In the genomic region with DNA sequence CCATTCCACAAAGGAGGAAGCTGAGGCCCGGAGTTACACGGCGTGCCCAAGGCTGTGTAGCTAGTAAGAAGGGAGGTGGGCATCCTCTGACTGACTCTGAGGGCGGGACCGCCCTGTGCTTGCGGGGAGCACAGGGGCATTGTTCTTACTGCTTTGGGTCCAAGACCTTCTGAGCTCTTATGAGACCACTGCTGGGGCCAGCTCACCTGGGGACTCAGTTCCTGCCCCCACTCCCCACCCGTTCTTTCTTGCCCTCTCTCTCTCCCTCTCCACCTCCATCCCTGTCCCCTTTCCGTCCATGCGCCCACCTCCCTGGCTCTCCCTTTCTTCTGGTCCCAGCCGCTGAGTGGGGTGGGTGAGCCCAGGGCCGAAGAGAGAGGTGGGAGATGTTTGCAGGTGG, we compare ENCODE assay signal across 17 cellular contexts. TPM values are rescaled to one million over a fixed set of nuclear protein-coding genes. Genes with fewer than 3 reads are reported as not detected.
DNase-seq lines count a peak whose midpoint lies in the region; ATAC-seq and TF ChIP-seq lines count a peak whose summit lies in the region.
"Had no signal": no experiment of that assay in that cellular context is flagged by ENCODE, and none has a peak within 500 bp of the region (broad histone marks: within the 10 kb centered on the region; RNA-seq: fewer than 3 reads in every experiment).

No MANE protein-coding gene starts in this region.

- H3K4me1 ChIP-seq in naive thymus-derived CD4-positive, alpha-beta T cell (ENCODE audit: control insufficient read depth in 2 of 2, insufficient read depth in 2 of 2, low read length in 2 of 2): peaks cover 63 to 87% of the 10 kb centered on the region in 2 donors
- peaks cover 31 to 35% of the 10 kb centered on the region in 2 donors for H3K4me1 ChIP-seq in uterus

- CTCF ChIA-PET in naive thymus-derived CD4-positive, alpha-beta T cell (lab: Charles Lee): no interaction called here

- H3K36me3 ChIP-seq in naive thymus-derived CD4-positive, alpha-beta T cell (ENCODE audit: control insufficient read depth in 2 of 3, insufficient read depth in 3 of 3, low read length in 3 of 3): no peaks in the 10 kb centered on the region
- H3K36me3 ChIP-seq in uterus: no peaks in the 10 kb centered on the region

- intact Hi-C loops in naive thymus-derived CD4-positive, alpha-beta T cell (cut with micrococcal nuclease): loop anchor here in 1 of 2 donors (2.0 to 5.0 kb wide), 2 partner anchors 15 to 223 kb away; no protein-coding TSS in a partner anchor
- intact Hi-C loops in uterus (cut with DNase I; ENCODE audit: low total_unique reads) (no loop called here), left ventricle myocardium superior (cut with micrococcal nuclease) (no loop called here)

- H3K9me3 ChIP-seq in naive thymus-derived CD4-positive, alpha-beta T cell (ENCODE audit: control insufficient read depth in 2 of 3, low read length in 3 of 3): no peaks in the 10 kb centered on the region
- no peaks in the 10 kb centered on the region for H3K9me3 ChIP-seq in uterus

- H3K4me3 ChIP-seq in naive thymus-derived CD4-positive, alpha-beta T cell (ENCODE audit: low read length): no peak overlapping the region
- no peak overlapping the region for H3K4me3 ChIP-seq in uterus

- peak overlapping the region; percentile 71 for H3K27ac Mint-ChIP-seq in stimulated activated naive CD8-positive, alpha-beta T cell treated with anti-CD3 and anti-CD28 coated beads, Interleukin-15, Interleukin-2, amounts not matched to agents 100 ng/mL and 50 ng/mL, for 24 hours
- H3K27ac Mint-ChIP-seq in activated naive CD4-positive, alpha-beta T cell treated with anti-CD3 and anti-CD28 coated beads, Interleukin-2, amount 50 U/mL, for 24 hours: peak overlapping the region; percentile 62
- peak overlapping the region in 6 of 9 donors; percentile 72 to 100 (median 80) for H3K27ac Mint-ChIP-seq in naive thymus-derived CD4-positive, alpha-beta T cell

- ATAC-seq in stimulated activated naive CD8-positive, alpha-beta T cell treated with anti-CD3 and anti-CD28 coated beads, Interleukin-15, Interleukin-2, amounts not matched to agents 100 U/mL and 50 U/mL, for 24 hours: no peak
- ATAC-seq in naive thymus-derived CD4-positive, alpha-beta T cell: no peak
- ATAC-seq in GM18858 (IDR thresholded peaks at IDR 0.05; ENCODE audit: unreplicated experiment) (no peak), left ventricle myocardium superior (no peak), HG03442 (IDR thresholded peaks at IDR 0.05; ENCODE audit: unreplicated experiment) (no peak)

- no peaks in the 10 kb centered on the region for H3K27me3 Mint-ChIP-seq in stimulated activated naive CD8-positive, alpha-beta T cell treated with anti-CD3 and anti-CD28 coated beads, Interleukin-15, Interleukin-2, amounts not matched to agents 100 ng/mL and 50 ng/mL, for 24 hours
- H3K27me3 Mint-ChIP-seq in activated naive CD4-positive, alpha-beta T cell treated with anti-CD3 and anti-CD28 coated beads, Interleukin-2, amount 50 U/mL, for 24 hours: no peaks in the 10 kb centered on the region
- no peaks in the 10 kb centered on the region for H3K27me3 Mint-ChIP-seq in naive thymus-derived CD4-positive, alpha-beta T cell

- POLR2A ChIA-PET in naive thymus-derived CD4-positive, alpha-beta T cell (lab: Charles Lee): interaction anchor here (1.3 to 45.4 kb wide), 3 partner anchors 12 to 70 kb away, joined by 5 to 2132 read pairs (median 1524); partner anchors contain the start of gene CCR7

- no peak for TF ChIP-seq POLR2A in uterus (IDR thresholded peaks at IDR 0.05)

- TF ChIP-seq CTCF in uterus (IDR thresholded peaks at IDR 0.05): no peak

- no peaks in the 10 kb centered on the region for H3K9me3 Mint-ChIP-seq in stimulated activated naive CD8-positive, alpha-beta T cell treated with anti-CD3 and anti-CD28 coated beads, Interleukin-15, Interleukin-2, amounts not matched to agents 100 ng/mL and 50 ng/mL, for 24 hours
- no peaks in the 10 kb centered on the region for H3K9me3 Mint-ChIP-seq in activated naive CD4-positive, alpha-beta T cell treated with anti-CD3 and anti-CD28 coated beads, Interleukin-2, amount 50 U/mL, for 24 hours
- peaks cover 0 to 4% (median 0%) of the 10 kb centered on the region in 11 donors for H3K9me3 Mint-ChIP-seq in naive thymus-derived CD4-positive, alpha-beta T cell

- no peak for DNase-seq in stimulated activated naive CD8-positive, alpha-beta T cell treated with anti-CD3 and anti-CD28 coated beads, Interleukin-15, Interleukin-2, amounts not matched to agents 100 U/mL and 50 U/mL, for 24 hours
- DNase-seq in naive thymus-derived CD4-positive, alpha-beta T cell: peak in 1 of 9 donors; percentile 19
- peak; percentile 12 to 16 for DNase-seq in uterus
- DNase-seq in left ventricle myocardium superior: no peak
- DNase-seq: activated gamma-delta T cell treated with Interleukin-2 at 50 U/mL for 16 hours; caudate nucleus; foreskin fibroblast; mammary epithelial cell; NCI-H82; nucleus accumbens; stimulated activated naive CD4-positive, alpha-beta T cell treated with Interleukin-2 at 50 U/mL for 16 hours had no signal

- no peak overlapping the region for H3K27ac ChIP-seq in naive thymus-derived CD4-positive, alpha-beta T cell (ENCODE audit: low read depth, low read length)
- no peak overlapping the region for H3K27ac ChIP-seq in uterus

- no peak overlapping the region for H3K4me3 Mint-ChIP-seq in stimulated activated naive CD8-positive, alpha-beta T cell treated with anti-CD3 and anti-CD28 coated beads, Interleukin-15, Interleukin-2, amounts not matched to agents 100 ng/mL and 50 ng/mL, for 24 hours
- H3K4me3 Mint-ChIP-seq in activated naive CD4-positive, alpha-beta T cell treated with anti-CD3 and anti-CD28 coated beads, Interleukin-2, amount 50 U/mL, for 24 hours: no peak overlapping the region
- H3K4me3 Mint-ChIP-seq in naive thymus-derived CD4-positive, alpha-beta T cell: peak overlapping the region in 5 of 10 donors; percentile 31 to 99 (median 48)

- H3K27me3 ChIP-seq in naive thymus-derived CD4-positive, alpha-beta T cell (ENCODE audit: control insufficient read depth in 2 of 2, insufficient read depth in 2 of 2, low read length in 2 of 2): no peaks in the 10 kb centered on the region
- no peaks in the 10 kb centered on the region for H3K27me3 ChIP-seq in uterus

- H3K4me1 Mint-ChIP-seq in stimulated activated naive CD8-positive, alpha-beta T cell treated with anti-CD3 and anti-CD28 coated beads, Interleukin-15, Interleukin-2, amounts not matched to agents 100 ng/mL and 50 ng/mL, for 24 hours (ENCODE audit: low read depth): peaks cover 92% of the 10 kb centered on the region
- H3K4me1 Mint-ChIP-seq in activated naive CD4-positive, alpha-beta T cell treated with anti-CD3 and anti-CD28 coated beads, Interleukin-2, amount 50 U/mL, for 24 hours: peaks cover 92% of the 10 kb centered on the region
- H3K4me1 Mint-ChIP-seq in naive thymus-derived CD4-positive, alpha-beta T cell: peaks cover 58 to 94% (median 89%) of the 10 kb centered on the region in 7 donors

- H3K36me3 Mint-ChIP-seq in stimulated activated naive CD8-positive, alpha-beta T cell treated with anti-CD3 and anti-CD28 coated beads, Interleukin-15, Interleukin-2, amounts not matched to agents 100 ng/mL and 50 ng/mL, for 24 hours (ENCODE audit: low read depth): peaks cover 8% of the 10 kb centered on the region
- H3K36me3 Mint-ChIP-seq in activated naive CD4-positive, alpha-beta T cell treated with anti-CD3 and anti-CD28 coated beads, Interleukin-2, amount 50 U/mL, for 24 hours: no peaks in the 10 kb centered on the region
- H3K36me3 Mint-ChIP-seq in naive thymus-derived CD4-positive, alpha-beta T cell: peaks cover 0 to 8% (median 0%) of the 10 kb centered on the region in 5 donors

RNA-seq across cellular contexts. Expression of gene CCR7, which starts 19.6 kb away (rescaled TPM):
- total RNA-seq in naive thymus-derived CD4-positive, alpha-beta T cell: 100 to 1,000 TPM; 153 to 675 (median 262) TPM
- 1,000 to 10,000 TPM; 1,350 to 2,301 TPM for polyA plus RNA-seq in naive thymus-derived CD4-positive, alpha-beta T cell
- total RNA-seq in uterus (under 1 TPM in 1 of 4 donors, not detected in 3; 0.14 TPM), left ventricle myocardium superior (0.22 TPM)
- total RNA-seq: RPMI7951 had no signal

RNA-seq across cellular contexts. Expression of gene TNS4, which starts 44.2 kb away (rescaled TPM):
- 10 to 100 TPM in 1 of 5 experiments, 1 to 10 TPM in 2, not detected in 2; 1.2 to 10.3 (median 1.3) TPM for total RNA-seq in naive thymus-derived CD4-positive, alpha-beta T cell
- not detected for polyA plus RNA-seq in naive thymus-derived CD4-positive, alpha-beta T cell
- total RNA-seq in uterus: 1 to 10 TPM in 1 of 4 donors, under 1 TPM in 2, not detected in 1; 0.09 to 2.6 (median 0.28) TPM
- not detected for total RNA-seq in left ventricle myocardium superior
- total RNA-seq: RPMI7951, skeletal muscle tissue had no signal

Comparison
In these comparisons a context has a peak if more than half of its experiments do, and no peak if none do; other contexts are left out.
1. DNase-seq: peak in uterus (2 of 2); none in stimulated activated naive CD8-positive, alpha-beta T cell treated with anti-CD3 and anti-CD28 coated beads, Interleukin-15, Interleukin-2, amounts not matched to agents 100 U/mL and 50 U/mL, for 24 hours (single experiment) and left ventricle myocardium superior (single experiment).
2. RNA of gene CCR7, which starts 19.6 kb away (total RNA-seq): 153 to 675 TPM in naive thymus-derived CD4-positive, alpha-beta T cell; 0.22 TPM in left ventricle myocardium superior (single experiment) and 0.14 TPM in uterus; every median in the first group is over 100 times any median in the second.
3. Peak in every context shown above with its lines, with median percentiles within 50 percentile points of each other: H3K27ac Mint-ChIP-seq.